ENCODE assay signal across 21 cellular contexts in genomic region chr21:34363733-34364132, GRCh38. TPM values are rescaled to one million over a fixed set of nuclear protein-coding genes. Genes with fewer than 3 reads are reported as not detected.
"Had no signal": no experiment of that assay in that cellular context is flagged by ENCODE, and none has a peak within 500 bp of the region (broad histone marks: within the 10 kb centered on the region; RNA-seq: fewer than 3 reads in every experiment).

Gene KCNE2, plus strand, starts transcription at chr21:34364006. Its CDS starts 6,473 bp downstream, at chr21:34370479.

- H3K36me3 Mint-ChIP-seq: naive thymus-derived CD8-positive, alpha-beta T cell had no signal

- H3K27me3 ChIP-seq: body of pancreas, colonic mucosa, gastrocnemius medialis, SJSA1 had no signal

- H3K27ac Mint-ChIP-seq: activated naive CD4-positive, alpha-beta T cell treated with anti-CD3 and anti-CD28 coated beads for 36 hours; activated T-helper 17 cell treated with anti-CD3 and anti-CD28 coated beads, Interleukin-2, amount 50 U/mL, for 72 hours; stimulated activated naive CD8-positive, alpha-beta T cell treated with anti-CD3 and anti-CD28 coated beads, Interleukin-15, Interleukin-2, amounts not matched to agents 100 ng/mL and 50 ng/mL, for 24 hours; T-helper 1 cell treated with Interleukin-12 subunit alpha and Interleukin-12 subunit beta and Interleukin-4 antibody, amounts not matched to agents 30 μg/mL and 1 μg/mL, for 36 hours had no signal

- DNase-seq: activated CD4-positive, alpha-beta T cell treated with anti-CD3 and anti-CD28 coated beads for 1 hour; activated naive CD4-positive, alpha-beta T cell treated with anti-CD3 and anti-CD28 coated beads for 36 hours; activated T-cell treated with anti-CD3 and anti-CD28 coated beads, Interleukin-2, amount 50 U/mL, for 1 hour; colonic mucosa; gastrocnemius medialis; heart left ventricle; kidney glomerular epithelial cell; mesenchymal stem cell; WERI-Rb-1 had no signal

- H3K4me3 ChIP-seq: body of pancreas, colonic mucosa, gastrocnemius medialis, heart left ventricle, SJSA1 had no signal

- ATAC-seq: activated T-helper 17 cell treated with anti-CD3 and anti-CD28 coated beads, Interleukin-2, amount 50 U/mL, for 72 hours; body of pancreas; esophagus mucosa; gastrocnemius medialis; heart left ventricle; naive thymus-derived CD8-positive, alpha-beta T cell had no signal

- H3K9me3 ChIP-seq: body of pancreas, colonic mucosa, gastrocnemius medialis, SJSA1 had no signal

- H3K9me3 Mint-ChIP-seq: activated naive CD4-positive, alpha-beta T cell treated with anti-CD3 and anti-CD28 coated beads for 36 hours; activated T-helper 17 cell treated with anti-CD3 and anti-CD28 coated beads, Interleukin-2, amount 50 U/mL, for 72 hours; central memory CD8-positive, alpha-beta T cell; T-helper 1 cell treated with Interleukin-12 subunit alpha and Interleukin-12 subunit beta and Interleukin-4 antibody, amounts not matched to agents 30 μg/mL and 1 μg/mL, for 36 hours had no signal

- H3K36me3 ChIP-seq: colonic mucosa, gastrocnemius medialis, heart left ventricle, SJSA1, WERI-Rb-1 had no signal

- H3K4me1 ChIP-seq: body of pancreas, colonic mucosa had no signal

- H3K4me3 Mint-ChIP-seq: activated naive CD4-positive, alpha-beta T cell treated with anti-CD3 and anti-CD28 coated beads for 36 hours; activated T-helper 17 cell treated with anti-CD3 and anti-CD28 coated beads, Interleukin-2, amount 50 U/mL, for 72 hours; central memory CD8-positive, alpha-beta T cell; naive thymus-derived CD8-positive, alpha-beta T cell; stimulated activated naive CD8-positive, alpha-beta T cell treated with anti-CD3 and anti-CD28 coated beads, Interleukin-15, Interleukin-2, amounts not matched to agents 100 ng/mL and 50 ng/mL, for 24 hours; T-helper 1 cell treated with Interleukin-12 subunit alpha and Interleukin-12 subunit beta and Interleukin-4 antibody, amounts not matched to agents 30 μg/mL and 1 μg/mL, for 36 hours had no signal

- H3K27ac ChIP-seq: body of pancreas, colonic mucosa, gastrocnemius medialis, heart left ventricle, SJSA1, WERI-Rb-1 had no signal

RNA-seq across cellular contexts. Expression of gene KCNE2, which starts in this region (rescaled TPM):
- total RNA-seq: activated naive CD4-positive, alpha-beta T cell treated with anti-CD3 and anti-CD28 coated beads for 36 hours; activated T-helper 17 cell treated with anti-CD3 and anti-CD28 coated beads, Interleukin-2, amount 50 U/mL, for 72 hours; body of pancreas; esophagus mucosa; gastrocnemius medialis; heart left ventricle; liver; mucosa of gallbladder; naive thymus-derived CD8-positive, alpha-beta T cell; renal cortical epithelial cell; SJSA1; ureter had no signal
